ENCODE assay signal across 1 cellular context in the genomic region with DNA sequence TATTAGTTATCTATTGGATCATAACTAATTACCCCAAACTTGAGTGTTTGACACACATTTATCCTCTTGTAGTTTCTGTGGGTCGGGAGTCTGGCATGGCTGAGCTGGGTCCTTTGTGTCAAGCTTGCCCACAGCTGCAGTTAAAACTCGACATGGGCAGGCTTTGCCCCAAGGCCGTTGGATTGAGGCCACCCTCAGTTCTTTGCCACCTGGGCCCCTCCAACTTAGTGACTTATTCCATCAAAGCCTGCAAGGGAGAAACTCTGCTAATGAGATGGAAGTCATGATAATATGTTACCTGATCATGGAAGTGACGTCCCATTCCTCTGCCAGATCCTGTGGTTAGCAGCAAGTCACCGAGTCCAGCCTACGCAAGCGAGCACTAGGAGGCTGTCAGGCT.
TF ChIP-seq lines count a peak whose summit lies in the region.

No MANE protein-coding gene starts in this region.

TF ChIP-seq in HEK293, 187 proteins besides CTCF, POLR2A, EP300 and RAD21:
- TF ChIP-seq ZNF785 (tag by site-specific recombination; IDR thresholded peaks at IDR 0.05) (no peak), ZBTB48 (tag by site-specific recombination; IDR thresholded peaks at IDR 0.05) (no peak), ZNF223 (tag by site-specific recombination; IDR thresholded peaks at IDR 0.05) (no peak), SETDB1 (IDR thresholded peaks at IDR 0.05; ENCODE audit: insufficient read length, low read length) (peak; percentile 19), ZNF157 (tag by site-specific recombination; IDR thresholded peaks at IDR 0.05) (no peak)
- TF ChIP-seq, protein P1, sequence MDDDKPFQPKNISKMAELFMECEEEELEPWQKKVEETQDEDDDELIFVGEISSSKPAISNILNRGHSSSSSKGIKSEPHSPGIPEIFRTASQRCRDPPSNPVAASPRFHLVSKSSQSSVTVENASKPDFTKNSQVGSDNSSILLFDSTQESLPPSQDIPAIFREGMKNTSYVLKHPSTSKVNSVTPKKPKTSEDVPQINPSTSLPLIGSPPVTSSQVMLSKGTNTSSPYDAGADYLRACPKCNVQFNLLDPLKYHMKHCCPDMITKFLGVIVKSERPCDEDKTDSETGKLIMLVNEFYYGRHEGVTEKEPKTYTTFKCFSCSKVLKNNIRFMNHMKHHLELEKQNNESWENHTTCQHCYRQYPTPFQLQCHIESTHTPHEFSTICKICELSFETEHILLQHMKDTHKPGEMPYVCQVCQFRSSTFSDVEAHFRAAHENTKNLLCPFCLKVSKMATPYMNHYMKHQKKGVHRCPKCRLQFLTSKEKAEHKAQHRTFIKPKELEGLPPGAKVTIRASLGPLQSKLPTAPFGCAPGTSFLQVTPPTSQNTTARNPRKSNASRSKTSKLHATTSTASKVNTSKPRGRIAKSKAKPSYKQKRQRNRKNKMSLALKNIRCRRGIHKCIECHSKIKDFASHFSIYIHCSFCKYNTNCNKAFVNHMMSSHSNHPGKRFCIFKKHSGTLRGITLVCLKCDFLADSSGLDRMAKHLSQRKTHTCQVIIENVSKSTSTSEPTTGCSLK (tag by site-specific recombination; IDR thresholded peaks at IDR 0.05), result no peak
